9 cellular contexts compared by ENCODE assay signal in the genomic region with DNA sequence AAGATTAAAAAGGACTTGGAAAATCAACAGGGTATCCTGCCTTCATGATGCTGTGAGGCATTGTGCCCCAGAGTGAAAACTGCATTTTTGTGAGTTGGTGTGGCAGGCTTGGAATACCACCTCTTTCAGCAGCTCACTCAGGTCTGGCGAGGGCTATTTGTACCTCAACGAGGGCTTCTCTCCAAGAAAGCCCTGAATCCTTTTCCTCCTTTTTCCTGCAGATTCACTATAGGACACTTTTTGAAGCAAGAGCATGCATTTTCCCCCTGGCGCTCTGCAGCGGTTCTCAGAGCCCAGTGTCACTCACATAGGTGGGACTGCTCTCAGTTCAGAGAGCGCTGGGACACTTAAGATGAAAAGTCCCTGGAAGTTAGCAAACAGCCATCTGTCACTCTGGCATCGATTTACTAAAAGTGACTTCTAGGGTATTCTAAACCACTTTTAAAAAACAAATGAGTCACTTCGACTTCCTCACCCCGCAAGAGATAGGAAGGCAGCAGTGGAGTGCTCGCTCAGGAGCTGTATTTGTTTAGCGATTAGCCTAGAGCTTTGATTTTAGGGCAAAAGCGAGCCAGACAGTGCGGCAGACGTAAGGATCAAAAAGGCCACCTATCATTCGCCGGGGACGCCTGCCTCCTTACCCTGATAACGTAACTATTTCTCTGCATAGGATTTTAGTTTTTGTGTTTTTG. TPM values are rescaled to one million over a fixed set of nuclear protein-coding genes. Genes with fewer than 3 reads are reported as not detected.
DNase-seq lines count a peak whose midpoint lies in the region; ATAC-seq lines count a peak whose summit lies in the region.
"Had no signal": no experiment of that assay in that cellular context is flagged by ENCODE, and none has a peak within 500 bp of the region (broad histone marks: within the 10 kb centered on the region; RNA-seq: fewer than 3 reads in every experiment).

No MANE protein-coding gene starts in this region.

- DNase-seq in NCI-H2107 (lab: John Stamatoyannopoulos, UW) (peak; percentile 9), NCI-H2107 treated with DMSO at 0.1 percent for 48 hours (lab: John Stamatoyannopoulos, UW; ENCODE audit: unreplicated experiment) (no peak), T-cell (no peak), right cardiac atrium (no peak), skeletal muscle cell (ENCODE audit: low read depth) (no peak), RKO (ENCODE audit: low spot score) (no peak), NCI-H1048 (lab: John Stamatoyannopoulos, UW) (no peak)

- H3K4me1 ChIP-seq in right cardiac atrium (ENCODE audit: control insufficient read depth, insufficient read depth, low read length), result no peaks in the 10 kb centered on the region

- no peak overlapping the region for H3K27ac Mint-ChIP-seq in T-cell

- peak in 2 of 4 experiments; percentile 38 to 40 for ATAC-seq in T-cell (replicated peaks in 1 of 4)
- ATAC-seq in right cardiac atrium, result peak in 1 of 2 donors; percentile 47
- ATAC-seq in HG02610 (IDR thresholded peaks at IDR 0.05; ENCODE audit: unreplicated experiment), result no peak

- H3K4me1 Mint-ChIP-seq in T-cell, result peaks cover 22 to 26% (median 24%) of the 10 kb centered on the region in 3 donors

- POLR2A ChIA-PET in T-cell (lab: Charles Lee), result no interaction called here

- intact Hi-C loops in right cardiac atrium (cut with DNase I), result no loop called here

- H3K27me3 ChIP-seq in right cardiac atrium (ENCODE audit: control insufficient read depth, insufficient read depth), result no peaks in the 10 kb centered on the region

- 3% methylated on average over 17 of the region's 17 CpGs for WGBS in right cardiac atrium

- H3K27ac ChIP-seq in right cardiac atrium (ENCODE audit: low read length), result no peak overlapping the region
- H3K27ac ChIP-seq: neutrophil had no signal

- H3K4me3 ChIP-seq in right cardiac atrium (ENCODE audit: low read length), result peak overlapping the region; percentile 12
- H3K4me3 ChIP-seq in skeletal muscle cell (ENCODE audit: low read depth, low read length), result peak overlapping the region; percentile 54

- H3K9me3 Mint-ChIP-seq in T-cell, result peaks cover 17 to 25% (median 20%) of the 10 kb centered on the region in 3 donors

- H3K36me3 Mint-ChIP-seq in T-cell, result no peaks in the 10 kb centered on the region

- CTCF ChIA-PET in T-cell (lab: Charles Lee), result no interaction called here

- peaks cover 58 to 63% of the 10 kb centered on the region in 2 donors for H3K27me3 Mint-ChIP-seq in T-cell

- no peaks in the 10 kb centered on the region for H3K9me3 ChIP-seq in right cardiac atrium (ENCODE audit: control insufficient read depth, low read length)

- H3K4me3 Mint-ChIP-seq in T-cell, result peak overlapping the region; percentile 69 to 86 (median 70)

RNA-seq across cellular contexts. Expression of gene LGR5, which starts 0.8 kb away (rescaled TPM):
- total RNA-seq in T-cell (under 1 TPM in 1 of 5 donors, not detected in 4; 0.25 TPM), right cardiac atrium (under 1 TPM in 2 of 4 donors, not detected in 2; 0.14 to 0.68 TPM)
- polyA plus RNA-seq in right cardiac atrium, result 0.29 TPM
